Comparison of ENCODE assay signal across 10 cellular contexts in genomic region chr4:139887962-139888735, GRCh38.
A peak's percentile ranks its signal among the peaks of the same experiment; 100 is the strongest.
DNase-seq lines count a peak whose midpoint lies in the region; ATAC-seq and TF ChIP-seq lines count a peak whose summit lies in the region.
"Had no signal": no experiment of that assay in that cellular context is flagged by ENCODE, and none has a peak within 500 bp of the region (broad histone marks: within the 10 kb centered on the region; RNA-seq: fewer than 3 reads in every experiment).

No MANE protein-coding gene starts in this region.

- H3K27ac ChIP-seq in VCaP, result peak overlapping the region; percentile 96
- H3K27ac ChIP-seq in lung (ENCODE audit: low read depth in 1 of 2, low read length in 1 of 2), result peak overlapping the region in 1 of 2 donors; percentile 70

- peak; percentile 57 for ATAC-seq in HG02798 (IDR thresholded peaks at IDR 0.05; ENCODE audit: poor library complexity, unreplicated experiment)
- peak; percentile 46 for ATAC-seq in lung (ENCODE audit: insufficient read depth, low FRiP score)
- ATAC-seq in HG02970 (IDR thresholded peaks at IDR 0.05; ENCODE audit: low FRiP score, unreplicated experiment), result no peak

- H3K36me3 ChIP-seq in GM06990 (ENCODE audit: control insufficient read depth, insufficient read depth, low read length) (no peaks in the 10 kb centered on the region), lung (ENCODE audit: control insufficient read depth in 2 of 2, insufficient read depth in 2 of 2, low read length in 2 of 2) (peaks cover 0 to 8% of the 10 kb centered on the region in 2 donors)

- peak; percentile 49 for DNase-seq in GM06990 (ENCODE audit: extremely low read depth, insufficient read length)
- peak; percentile 34 for DNase-seq in lung (ENCODE audit: low spot score)
- no peak for DNase-seq in 8988T
- no peak for DNase-seq in activated CD8-positive, alpha-beta memory T cell treated with anti-CD3 and anti-CD28 coated beads, Interleukin-2, amount 50 U/mL, for 48 hours
- no peak for DNase-seq in stimulated activated CD4-positive, alpha-beta T cell treated with anti-CD3 and anti-CD28 coated beads, Interleukin-4, amount 100 ng/mL, for 4 hours
- DNase-seq: effector memory CD4-positive, alpha-beta T cell; SIG-M5 had no signal

- 54 to 77% methylated on average over 6 of the region's 6 CpGs for WGBS in lung, 2 donors

- H3K4me3 ChIP-seq in GM06990 (replicated peaks; ENCODE audit: low read depth, low read length) (no peak overlapping the region), lung (no peak overlapping the region)

- TF ChIP-seq CTCF in GM06990 (IDR thresholded peaks at IDR 0.05; ENCODE audit: insufficient read depth, low read length, poor library complexity, severe bottlenecking) (no peak), VCaP (conservative IDR thresholded peaks at IDR 0.05) (no peak), lung (IDR thresholded peaks at IDR 0.05; ENCODE audit: control extremely low read depth, extremely low read depth) (no peak)

- H3K27me3 ChIP-seq in GM06990 (replicated peaks; ENCODE audit: control insufficient read depth, insufficient read depth, low read length) (no peaks in the 10 kb centered on the region), lung (ENCODE audit: control insufficient read depth, insufficient read depth) (no peaks in the 10 kb centered on the region)

- no peaks in the 10 kb centered on the region for H3K9me3 ChIP-seq in lung (ENCODE audit: control insufficient read depth in 2 of 2, insufficient read depth in 1 of 2, low read length in 1 of 2)

- H3K4me1 ChIP-seq in lung (ENCODE audit: control insufficient read depth in 2 of 2, insufficient read depth in 2 of 2, low read length in 2 of 2), result peaks cover 5 to 8% of the 10 kb centered on the region in 2 donors

Comparison
In these comparisons a context has a peak if more than half of its experiments do, and no peak if none do; other contexts are left out.
1. DNase-seq: peak in GM06990 (single experiment) and lung (single experiment); none in 8988T (single experiment), activated CD8-positive, alpha-beta memory T cell treated with anti-CD3 and anti-CD28 coated beads, Interleukin-2, amount 50 U/mL, for 48 hours (single experiment) and stimulated activated CD4-positive, alpha-beta T cell treated with anti-CD3 and anti-CD28 coated beads, Interleukin-4, amount 100 ng/mL, for 4 hours (0 of 2).